9 cellular contexts compared by ENCODE assay signal in the genomic region with DNA sequence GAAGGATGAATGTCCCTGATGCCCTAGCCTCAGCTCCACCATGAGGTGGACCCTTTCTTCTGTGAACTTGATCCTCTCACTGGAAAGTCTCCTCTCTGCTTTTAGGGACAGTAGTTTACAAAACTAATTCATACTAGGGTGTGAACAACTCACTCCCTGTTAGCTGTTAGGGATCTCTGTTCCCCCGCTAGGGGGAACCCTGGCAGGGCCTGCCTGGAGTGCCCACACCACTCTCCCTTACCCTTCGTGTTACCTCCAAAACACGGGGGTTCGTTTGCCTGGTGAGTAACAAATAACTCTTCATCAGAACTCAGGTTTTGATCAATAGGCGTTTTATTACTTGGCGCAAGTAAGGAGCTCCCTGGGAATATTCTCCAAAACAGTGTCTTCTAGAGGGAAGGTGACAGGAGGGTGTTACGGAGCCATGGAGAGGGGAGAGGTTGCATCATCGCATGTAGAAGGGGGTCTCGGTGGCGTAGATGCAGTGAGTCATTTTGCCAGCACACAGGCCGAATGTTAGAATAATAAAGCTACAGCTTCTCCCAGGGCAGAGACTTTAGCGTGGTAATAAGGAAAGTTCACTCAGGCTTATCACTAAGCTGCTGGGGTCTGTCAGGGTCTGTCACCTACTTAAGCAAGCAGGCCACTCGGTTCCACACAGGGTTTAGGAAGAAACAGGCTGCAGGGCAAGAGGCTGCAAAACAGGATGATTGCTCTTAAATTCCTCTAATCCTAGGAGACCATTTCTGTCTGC. TPM values are rescaled to one million over a fixed set of nuclear protein-coding genes. Genes with fewer than 3 reads are reported as not detected.
DNase-seq lines count a peak whose midpoint lies in the region; ATAC-seq and TF ChIP-seq lines count a peak whose summit lies in the region.
"Had no signal": no experiment of that assay in that cellular context is flagged by ENCODE, and none has a peak within 500 bp of the region (broad histone marks: within the 10 kb centered on the region; RNA-seq: fewer than 3 reads in every experiment).

No MANE protein-coding gene starts in this region.

- H3K4me3 ChIP-seq in PC-3 (ENCODE audit: low read length) (no peak overlapping the region), parathyroid adenoma (ENCODE audit: low read depth, low read length) (no peak overlapping the region)

- CTCF ChIA-PET in PC-3 (lab: Charles Lee), result interaction anchor here (0.6 to 0.7 kb wide), 2 partner anchors 32 to 157 kb away, joined by 4 to 10 read pairs; no protein-coding TSS in a partner anchor

- H3K9me3 ChIP-seq in PC-3 (ENCODE audit: low read length), result no peaks in the 10 kb centered on the region
- H3K9me3 ChIP-seq in parathyroid adenoma (ENCODE audit: control insufficient read depth, low read length), result no peaks in the 10 kb centered on the region

- H3K9ac ChIP-seq in PC-3 (ENCODE audit: low read length) (no peak overlapping the region), parathyroid adenoma (no peak overlapping the region)

- BruUV-seq in PC-3 (replicated peaks; lab: Mats Ljungman, UMichigan), result no TSS peak

- DNase-seq in AG09319 (ENCODE audit: extremely low read depth, low read depth), result no peak
- peak; percentile 18 for DNase-seq in PC-3
- DNase-seq in fibroblast of peridontal ligament (ENCODE audit: extremely low read depth), result peak; percentile 45
- DNase-seq in occipital lobe (lab: John Stamatoyannopoulos, UW), result no peak
- DNase-seq in NAMALWA (ENCODE audit: low spot score), result no peak
- DNase-seq in central memory CD4-positive, alpha-beta T cell, result no peak

- 0 out of 2 replicates have a peak overlapping the region, but pooled peaks have one; percentile 70 for H2AFZ ChIP-seq in PC-3 (ENCODE audit: low read length)
- H2AFZ ChIP-seq in parathyroid adenoma, result no peak overlapping the region

- H3K4me1 ChIP-seq in PC-3 (ENCODE audit: insufficient read depth, low read length), result peaks cover 17% of the 10 kb centered on the region
- no peaks in the 10 kb centered on the region for H3K4me1 ChIP-seq in parathyroid adenoma

- POLR2A ChIA-PET in PC-3 (lab: Charles Lee; ENCODE audit: unreplicated experiment), result no interaction called here

- no peaks in the 10 kb centered on the region for H3K27me3 ChIP-seq in PC-3 (ENCODE audit: low read length)
- H3K27me3 ChIP-seq in parathyroid adenoma (ENCODE audit: control insufficient read depth, insufficient read depth, low read length), result no peaks in the 10 kb centered on the region

- H3K27ac ChIP-seq in PC-3 (ENCODE audit: low read length), result no peak overlapping the region
- peak overlapping the region; percentile 67 for H3K27ac ChIP-seq in parathyroid adenoma

- no peaks in the 10 kb centered on the region for H3F3A ChIP-seq in PC-3 (ENCODE audit: low read length, unreplicated experiment)

- intact Hi-C loops in PC-3 (cut with micrococcal nuclease), result loop anchor here (2.0 kb wide), 1 partner anchor 49 kb away; no protein-coding TSS in a partner anchor

- H3K9me2 ChIP-seq in PC-3 (replicated peaks; ENCODE audit: low read length), result no peaks in the 10 kb centered on the region

- peak; percentile 39 for ATAC-seq in PC-3
- no peak for ATAC-seq in HG03045 (IDR thresholded peaks at IDR 0.05; ENCODE audit: unreplicated experiment)

- H3K36me3 ChIP-seq in PC-3 (ENCODE audit: low read depth, low read length) (no peaks in the 10 kb centered on the region), parathyroid adenoma (ENCODE audit: control insufficient read depth, insufficient read depth, low read length) (no peaks in the 10 kb centered on the region)

- peak overlapping the region; percentile 73 for H3K4me2 ChIP-seq in PC-3 (ENCODE audit: low read length)
- no peak overlapping the region for H3K4me2 ChIP-seq in parathyroid adenoma (ENCODE audit: low read length)

- no peaks in the 10 kb centered on the region for H4K20me1 ChIP-seq in PC-3 (ENCODE audit: low read length)

- peak; percentile 43 for TF ChIP-seq CTCF in AG09319 (IDR thresholded peaks at IDR 0.05; ENCODE audit: low read depth, low read length)
- TF ChIP-seq CTCF in PC-3 (conservative IDR thresholded peaks at IDR 0.05; ENCODE audit: low read depth, low read length), result peak; percentile 56
- TF ChIP-seq CTCF in parathyroid adenoma (IDR thresholded peaks at IDR 0.05), result no peak

- H3K79me2 ChIP-seq in PC-3 (ENCODE audit: low read length) (no peaks in the 10 kb centered on the region), parathyroid adenoma (no peaks in the 10 kb centered on the region)

RNA-seq across cellular contexts. Expression of gene C11orf96, which starts 45.8 kb away (rescaled TPM):
- total RNA-seq in PC-3 (2014; rRNA removed) (0.69 TPM in 1 of 2 replicates, not detected in the other), occipital lobe (19.8 TPM)

RNA-seq across cellular contexts. Expression of gene ACCSL, which starts 59.6 kb away (rescaled TPM):
- total RNA-seq in PC-3 (2014; rRNA removed) (not detected in 2 replicates), occipital lobe (not detected)
- total RNA-seq: mucosa of gallbladder had no signal

Comparison
In these comparisons a context has a peak if more than half of its experiments do, and no peak if none do; other contexts are left out.
1. DNase-seq: peak in PC-3 (single experiment) and fibroblast of peridontal ligament (single experiment); none in AG09319 (single experiment), occipital lobe (single experiment), NAMALWA (single experiment) and central memory CD4-positive, alpha-beta T cell (single experiment).
2. RNA of gene C11orf96, which starts 45.8 kb away (total RNA-seq): 19.8 TPM in occipital lobe (single experiment); 0.69 TPM in PC-3; every median in the first group is over 10 times any median in the second.